ENCODE assay signal across 13 cellular contexts in the genomic region with DNA sequence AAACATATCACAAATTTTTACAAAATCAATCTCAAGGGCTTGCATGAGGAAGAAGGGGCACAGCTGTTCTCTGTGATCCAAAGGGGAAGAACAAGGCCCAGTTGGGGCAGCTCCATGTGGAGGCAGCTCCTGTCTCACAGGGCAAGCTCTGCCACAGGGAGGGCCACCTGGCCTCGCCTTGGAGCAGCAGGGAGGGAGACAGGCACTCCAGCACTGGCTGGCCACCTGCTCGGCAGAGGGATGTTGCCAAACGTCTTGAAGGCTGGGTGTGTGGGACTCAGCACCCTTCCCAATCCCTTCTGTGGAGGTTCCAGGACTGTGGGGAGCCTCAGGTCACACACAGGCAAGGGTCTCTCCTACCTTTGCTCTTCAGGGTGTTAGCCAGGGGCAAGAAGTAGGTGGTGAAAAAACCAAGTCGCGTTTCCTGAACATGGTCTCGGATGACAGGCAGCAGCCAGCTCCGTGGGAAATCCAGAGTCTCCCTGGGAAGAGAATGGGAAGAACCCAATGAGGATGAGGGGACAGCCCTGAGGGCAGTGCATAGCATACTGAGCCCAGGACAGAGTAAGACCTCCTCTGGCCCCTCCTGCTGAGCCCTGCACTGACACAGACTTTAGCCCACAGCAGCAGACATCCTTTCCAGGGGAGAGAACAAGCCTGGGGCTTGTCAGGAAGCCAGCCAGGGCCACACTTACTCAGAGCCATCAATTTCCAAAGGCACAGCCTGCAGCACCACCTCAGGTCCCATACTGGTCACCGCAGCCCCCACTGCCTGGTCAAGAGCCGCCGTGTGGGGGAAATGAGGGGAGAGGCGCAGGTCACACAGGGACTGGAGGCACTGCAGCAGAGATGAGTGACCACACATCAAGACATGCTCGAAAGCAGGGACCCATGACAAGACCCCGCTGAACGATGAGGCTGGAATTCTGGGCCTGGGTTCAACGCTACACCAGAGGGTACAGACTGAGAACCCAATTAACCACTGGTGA.
"Had no signal": no experiment of that assay in that cellular context is flagged by ENCODE, and none has a peak within 500 bp of the region (broad histone marks: within the 10 kb centered on the region; RNA-seq: fewer than 3 reads in every experiment).

No MANE protein-coding gene starts in this region.

- H3K4me3 ChIP-seq: colonic mucosa, heart right ventricle, skin epidermis, thyroid gland had no signal

- H3K36me3 ChIP-seq: colonic mucosa had no signal

- H3K9me3 ChIP-seq: colonic mucosa, heart right ventricle, thyroid gland had no signal

- ATAC-seq: activated CD4-positive, CD25-positive, alpha-beta regulatory T cell treated with anti-CD3 and anti-CD28 coated beads, Interleukin-2, amount 50 U/mL, for 24 hours; left ventricle myocardium superior; stimulated activated effector memory CD8-positive, alpha-beta T cell treated with anti-CD3 and anti-CD28 coated beads, Interleukin-12 subunit alpha, Interleukin-12 subunit beta, amount 100 ng/mL, for 72 hours had no signal

- H3K9ac ChIP-seq: parathyroid adenoma had no signal

- DNase-seq: activated CD4-positive, alpha-beta T cell treated with anti-CD3 and anti-CD28 coated beads, Interleukin-2, amount 50 U/mL, for 48 hours; activated CD8-positive, alpha-beta memory T cell treated with anti-CD3 and anti-CD28 coated beads, Interleukin-2, amount 50 U/mL, for 4 hours; colonic mucosa; heart right ventricle; left ventricle myocardium superior; retina; thyroid gland had no signal

- H3K4me1 Mint-ChIP-seq: neural crest cell; stimulated activated effector memory CD8-positive, alpha-beta T cell treated with anti-CD3 and anti-CD28 coated beads, Interleukin-12 subunit alpha, Interleukin-12 subunit beta, amount 100 ng/mL, for 72 hours had no signal

- H3K79me2 ChIP-seq: parathyroid adenoma had no signal

- H2AFZ ChIP-seq: parathyroid adenoma had no signal

- H3K27ac Mint-ChIP-seq: stimulated activated effector memory CD8-positive, alpha-beta T cell treated with anti-CD3 and anti-CD28 coated beads, Interleukin-12 subunit alpha, Interleukin-12 subunit beta, amount 100 ng/mL, for 72 hours; T-helper 2 cell treated with Interferon-gamma antibody and Interleukin-4, amounts not matched to agents 5 μg/mL and 100 μg/mL, for 36 hours had no signal

- H3K9me3 Mint-ChIP-seq: neural crest cell; stimulated activated effector memory CD8-positive, alpha-beta T cell treated with anti-CD3 and anti-CD28 coated beads, Interleukin-12 subunit alpha, Interleukin-12 subunit beta, amount 100 ng/mL, for 72 hours; T-helper 2 cell treated with Interferon-gamma antibody and Interleukin-4, amounts not matched to agents 5 μg/mL and 100 μg/mL, for 36 hours had no signal

- H3K27ac ChIP-seq: colonic mucosa, heart right ventricle, parathyroid adenoma, skin epidermis, thyroid gland had no signal

- H3K27me3 ChIP-seq: colonic mucosa, heart right ventricle, thyroid gland had no signal

- H3K4me3 Mint-ChIP-seq: neural crest cell; stimulated activated effector memory CD8-positive, alpha-beta T cell treated with anti-CD3 and anti-CD28 coated beads, Interleukin-12 subunit alpha, Interleukin-12 subunit beta, amount 100 ng/mL, for 72 hours; T-helper 2 cell treated with Interferon-gamma antibody and Interleukin-4, amounts not matched to agents 5 μg/mL and 100 μg/mL, for 36 hours had no signal

- H3K4me1 ChIP-seq: colonic mucosa, heart right ventricle, parathyroid adenoma, thyroid gland had no signal
